12 cellular contexts compared by ENCODE assay signal in the genomic region with DNA sequence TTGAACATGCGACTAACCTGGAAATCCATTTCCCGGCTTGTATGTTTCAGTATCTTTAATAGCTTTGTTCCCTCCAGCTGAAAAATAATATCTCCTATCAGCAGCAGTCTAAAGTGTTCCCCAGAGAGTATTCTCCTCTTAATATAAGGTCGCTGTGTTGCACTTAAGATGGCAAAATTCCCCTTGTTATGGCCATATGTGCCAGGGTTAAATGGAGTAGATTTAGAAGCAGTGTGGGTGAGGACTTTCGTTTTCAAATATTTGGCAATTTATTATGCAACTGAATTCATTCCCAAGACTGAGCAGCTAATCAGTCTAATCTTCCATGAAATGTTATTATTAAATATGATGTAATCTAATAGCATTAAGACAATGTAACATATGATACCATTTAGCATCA. TPM values are rescaled to one million over a fixed set of nuclear protein-coding genes. Genes with fewer than 3 reads are reported as not detected.
DNase-seq lines count a peak whose midpoint lies in the region; ATAC-seq and TF ChIP-seq lines count a peak whose summit lies in the region.
"Had no signal": no experiment of that assay in that cellular context is flagged by ENCODE, and none has a peak within 500 bp of the region (broad histone marks: within the 10 kb centered on the region; RNA-seq: fewer than 3 reads in every experiment).

No MANE protein-coding gene starts in this region.

- H4K20me1 ChIP-seq in Loucy (ENCODE audit: insufficient read depth, low read length, poor library complexity, severe bottlenecking) = no peaks in the 10 kb centered on the region
- no peaks in the 10 kb centered on the region for H4K20me1 ChIP-seq in SK-N-SH (ENCODE audit: insufficient read depth)
- no peaks in the 10 kb centered on the region for H4K20me1 ChIP-seq in GM23338 (replicated peaks; ENCODE audit: insufficient read depth)

- peak overlapping the region; percentile 37 for H3K4me3 ChIP-seq in Loucy (ENCODE audit: low read length, poor library complexity, severe bottlenecking)
- H3K4me3 ChIP-seq in SK-N-SH (ENCODE audit: low read depth in 2 of 2, low read length in 1 of 2) = no peak overlapping the region
- no peak overlapping the region for H3K4me3 ChIP-seq in GM23338
- H3K4me3 ChIP-seq: esophagus muscularis mucosa, pancreas had no signal

- POLR2A ChIA-PET in SK-N-SH (lab: Yijun Ruan, JAX) = no interaction called here

- H3K36me3 ChIP-seq in Loucy (ENCODE audit: insufficient read depth, low read length) = no peaks in the 10 kb centered on the region
- no peaks in the 10 kb centered on the region for H3K36me3 ChIP-seq in SK-N-SH (replicated peaks in 1 of 2; ENCODE audit: control insufficient read depth in 1 of 2, insufficient read depth in 2 of 2, low read length in 1 of 2)
- no peaks in the 10 kb centered on the region for H3K36me3 ChIP-seq in GM23338 (ENCODE audit: insufficient read depth)
- H3K36me3 ChIP-seq: esophagus muscularis mucosa, pancreas had no signal

- CTCF ChIA-PET in activated naive CD4-positive, alpha-beta T cell treated with anti-CD3 and anti-CD28 coated beads, Interleukin-2, amount 10 ng/mL, durations not matched to agents 7 days and 5 days (lab: Charles Lee) = interaction anchor here (1.4 to 8.5 kb wide), 4 partner anchors 8 to 270 kb away, joined by 4 to 111 read pairs (median 46); no protein-coding TSS in a partner anchor
- CTCF ChIA-PET in SK-N-SH (lab: Yijun Ruan, JAX) = interaction anchor here (0.6 to 10.1 kb wide), 6 partner anchors 12 to 532 kb away, joined by 3 to 71 read pairs (median 3); no protein-coding TSS in a partner anchor

- no peaks in the 10 kb centered on the region for H3K9me3 Mint-ChIP-seq in activated naive CD4-positive, alpha-beta T cell treated with anti-CD3 and anti-CD28 coated beads, Interleukin-2, amount 10 ng/mL, durations not matched to agents 7 days and 5 days
- no peaks in the 10 kb centered on the region for H3K9me3 Mint-ChIP-seq in stimulated activated naive CD8-positive, alpha-beta T cell treated with anti-CD3 and anti-CD28 coated beads, Interleukin-15, amount 100 ng/mL, for 72 hours
- H3K9me3 Mint-ChIP-seq in GM23338 = no peaks in the 10 kb centered on the region

- no peak for TF ChIP-seq EP300 in SK-N-SH (IDR thresholded peaks at IDR 0.05; ENCODE audit: borderline replicate concordance in 1 of 2, low read depth in 1 of 2, low read length in 1 of 2)

- H3K9me2 ChIP-seq in Loucy (replicated peaks; ENCODE audit: low read depth, low read length) (no peaks in the 10 kb centered on the region), SK-N-SH (no peaks in the 10 kb centered on the region), GM23338 (ENCODE audit: insufficient read depth) (no peaks in the 10 kb centered on the region)

- no peaks in the 10 kb centered on the region for H3K27me3 ChIP-seq in Loucy (ENCODE audit: insufficient read depth, low read length, poor library complexity, severe bottlenecking)
- H3K27me3 ChIP-seq in SK-N-SH (ENCODE audit: insufficient read depth) = no peaks in the 10 kb centered on the region
- no peaks in the 10 kb centered on the region for H3K27me3 ChIP-seq in GM23338 (ENCODE audit: insufficient read depth)
- H3K27me3 ChIP-seq: esophagus muscularis mucosa, pancreas had no signal

- TF ChIP-seq CTCF in Loucy (conservative IDR thresholded peaks at IDR 0.05; ENCODE audit: low read length) = no peak
- no peak for TF ChIP-seq CTCF in SK-N-SH (IDR thresholded peaks at IDR 0.05)
- TF ChIP-seq CTCF in GM23338 (conservative IDR thresholded peaks at IDR 0.05; ENCODE audit: low read depth in 2 of 2) = no peak

- H3K27ac ChIP-seq in SK-N-SH (ENCODE audit: low read depth in 2 of 2, low read length in 1 of 2) = no peak overlapping the region
- no peak overlapping the region for H3K27ac ChIP-seq in GM23338 (ENCODE audit: low read depth)
- H3K27ac ChIP-seq: esophagus muscularis mucosa, pancreas had no signal

- no peak overlapping the region for H3K4me3 Mint-ChIP-seq in activated naive CD4-positive, alpha-beta T cell treated with anti-CD3 and anti-CD28 coated beads, Interleukin-2, amount 10 ng/mL, durations not matched to agents 7 days and 5 days
- peak overlapping the region; percentile 46 to 67 for H3K4me3 Mint-ChIP-seq in stimulated activated naive CD8-positive, alpha-beta T cell treated with anti-CD3 and anti-CD28 coated beads, Interleukin-15, amount 100 ng/mL, for 72 hours
- H3K4me3 Mint-ChIP-seq in GM23338 = no peak overlapping the region

- no peaks in the 10 kb centered on the region for H3K9me3 ChIP-seq in Loucy (ENCODE audit: insufficient read depth, low read depth, low read length)
- no peaks in the 10 kb centered on the region for H3K9me3 ChIP-seq in SK-N-SH
- H3K9me3 ChIP-seq: esophagus muscularis mucosa, pancreas had no signal

- peak; percentile 26 for ATAC-seq in HG02759 (IDR thresholded peaks at IDR 0.05; ENCODE audit: unreplicated experiment)
- peak; percentile 8 for ATAC-seq in stimulated activated naive CD8-positive, alpha-beta T cell treated with anti-CD3 and anti-CD28 coated beads, Interleukin-15, amount 100 ng/mL, for 72 hours
- no peak for ATAC-seq in GM23338
- ATAC-seq: pancreas had no signal

- peak overlapping the region; percentile 59 for H3K4me2 ChIP-seq in Loucy (ENCODE audit: low read depth, low read length, poor library complexity, severe bottlenecking)
- H3K4me2 ChIP-seq in SK-N-SH = no peak overlapping the region
- no peak overlapping the region for H3K4me2 ChIP-seq in GM23338

- no peaks in the 10 kb centered on the region for H3F3A ChIP-seq in Loucy (ENCODE audit: low read depth)
- H3F3A ChIP-seq in SK-N-SH (replicated peaks; ENCODE audit: insufficient read depth) = no peaks in the 10 kb centered on the region
- H3F3A ChIP-seq in GM23338 (replicated peaks; ENCODE audit: low read depth) = no peaks in the 10 kb centered on the region

- DNase-seq in activated naive CD4-positive, alpha-beta T cell treated with anti-CD3 and anti-CD28 coated beads, Interleukin-2, amount 10 ng/mL, durations not matched to agents 7 days and 5 days = no peak
- DNase-seq in activated naive CD4-positive, alpha-beta T cell (lab: John Stamatoyannopoulos, UW) = no peak
- no peak for DNase-seq in stimulated activated naive CD8-positive, alpha-beta T cell treated with anti-CD3 and anti-CD28 coated beads, Interleukin-15, amount 100 ng/mL, for 72 hours
- no peak for DNase-seq in SK-N-SH
- DNase-seq in GM23338 (ENCODE audit: low spot score) = no peak
- DNase-seq in NCI-H226 = no peak
- DNase-seq: AML-193, NCI-H1105, pancreas had no signal

- H3K27me3 Mint-ChIP-seq in activated naive CD4-positive, alpha-beta T cell treated with anti-CD3 and anti-CD28 coated beads, Interleukin-2, amount 10 ng/mL, durations not matched to agents 7 days and 5 days = no peaks in the 10 kb centered on the region
- no peaks in the 10 kb centered on the region for H3K27me3 Mint-ChIP-seq in stimulated activated naive CD8-positive, alpha-beta T cell treated with anti-CD3 and anti-CD28 coated beads, Interleukin-15, amount 100 ng/mL, for 72 hours
- no peaks in the 10 kb centered on the region for H3K27me3 Mint-ChIP-seq in GM23338 (ENCODE audit: insufficient read depth, low read depth, poor library complexity)

- no peak for TF ChIP-seq RAD21 in SK-N-SH (IDR thresholded peaks at IDR 0.05; ENCODE audit: low read length)

- 15% methylated on average over 4 of the region's 4 CpGs for WGBS in SK-N-SH (ENCODE audit: low lambda C conversion rate)

- H3K27ac Mint-ChIP-seq in activated naive CD4-positive, alpha-beta T cell treated with anti-CD3 and anti-CD28 coated beads, Interleukin-2, amount 10 ng/mL, durations not matched to agents 7 days and 5 days = peak overlapping the region; percentile 67
- peak overlapping the region; percentile 87 to 95 for H3K27ac Mint-ChIP-seq in stimulated activated naive CD8-positive, alpha-beta T cell treated with anti-CD3 and anti-CD28 coated beads, Interleukin-15, amount 100 ng/mL, for 72 hours
- no peak overlapping the region for H3K27ac Mint-ChIP-seq in GM23338

- peaks cover 73% of the 10 kb centered on the region for H3K4me1 ChIP-seq in Loucy (ENCODE audit: insufficient read depth, low read length, poor library complexity, severe bottlenecking)
- H3K4me1 ChIP-seq in SK-N-SH (ENCODE audit: control insufficient read depth in 1 of 2, insufficient read depth in 2 of 2, low read depth in 1 of 2, low read length in 1 of 2) = no peaks in the 10 kb centered on the region; a peak in 1 of 4 replicates
- no peaks in the 10 kb centered on the region for H3K4me1 ChIP-seq in GM23338 (ENCODE audit: insufficient read depth)
- H3K4me1 ChIP-seq: esophagus muscularis mucosa, pancreas had no signal

- no peak overlapping the region for H2AFZ ChIP-seq in Loucy (ENCODE audit: low read length)
- no peak overlapping the region for H2AFZ ChIP-seq in SK-N-SH (ENCODE audit: low read depth)
- no peak overlapping the region for H2AFZ ChIP-seq in GM23338

- H3K79me2 ChIP-seq in Loucy (ENCODE audit: insufficient read depth, low read length) (no peaks in the 10 kb centered on the region), SK-N-SH (ENCODE audit: insufficient read depth) (no peaks in the 10 kb centered on the region), GM23338 (replicated peaks; ENCODE audit: insufficient read depth) (no peaks in the 10 kb centered on the region)

- H3K9ac ChIP-seq in Loucy (ENCODE audit: low read depth, low read length, poor library complexity, severe bottlenecking) (peak overlapping the region; percentile 53), SK-N-SH (no peak overlapping the region)

- H3K4me1 Mint-ChIP-seq in activated naive CD4-positive, alpha-beta T cell treated with anti-CD3 and anti-CD28 coated beads, Interleukin-2, amount 10 ng/mL, durations not matched to agents 7 days and 5 days = peaks cover 66% of the 10 kb centered on the region
- peaks cover 84% of the 10 kb centered on the region for H3K4me1 Mint-ChIP-seq in stimulated activated naive CD8-positive, alpha-beta T cell treated with anti-CD3 and anti-CD28 coated beads, Interleukin-15, amount 100 ng/mL, for 72 hours
- H3K4me1 Mint-ChIP-seq in GM23338 = no peaks in the 10 kb centered on the region

- peaks cover 4% of the 10 kb centered on the region for H3K36me3 Mint-ChIP-seq in activated naive CD4-positive, alpha-beta T cell treated with anti-CD3 and anti-CD28 coated beads, Interleukin-2, amount 10 ng/mL, durations not matched to agents 7 days and 5 days
- H3K36me3 Mint-ChIP-seq in GM23338 (ENCODE audit: low read depth) = no peaks in the 10 kb centered on the region

TF ChIP-seq in SK-N-SH, 30 proteins besides CTCF, POLR2A, EP300 and RAD21 (continues in another document):
- no peak for TF ChIP-seq MXI1 (IDR thresholded peaks at IDR 0.05; ENCODE audit: low read depth, low read length)
- TF ChIP-seq NRF1 (IDR thresholded peaks at IDR 0.05; ENCODE audit: low read depth, low read length) = no peak
- no peak for TF ChIP-seq TEAD4 (IDR thresholded peaks at IDR 0.05; ENCODE audit: borderline replicate concordance, insufficient read depth)

TF ChIP-seq in GM23338, 12 proteins besides CTCF, POLR2A, EP300 and RAD21 (continues in another document):
- TF ChIP-seq POLR2AphosphoS5 (IDR thresholded peaks at IDR 0.05; ENCODE audit: low read depth) = no peak

RNA-seq across cellular contexts. Expression of a gene that starts 54.9 kb away (rescaled TPM):
- polyA plus RNA-seq in SK-N-SH (2012; rRNA removed) (not detected in 2 replicates), GM23338 (2016; fragmentation: Nextera tagmentation; extraction: Ambion mirVana) (not detected in 2 replicates)
- polyA plus RNA-seq in SK-N-SH (2012; cell fraction: cytosol; rRNA removed) = not detected in 2 replicates
- polyA plus RNA-seq in SK-N-SH (2012; cell fraction: nucleus; rRNA removed) = not detected in 2 replicates
- not detected in 2 replicates for total RNA-seq in GM23338 (2014; rRNA removed; shearing (Covaris generic))
- total RNA-seq: esophagus muscularis mucosa had no signal

Comparison
In these comparisons a context has a peak if more than half of its experiments do, and no peak if none do; other contexts are left out.
1. H3K4me3 Mint-ChIP-seq: peak in stimulated activated naive CD8-positive, alpha-beta T cell treated with anti-CD3 and anti-CD28 coated beads, Interleukin-15, amount 100 ng/mL, for 72 hours (2 of 2); none in activated naive CD4-positive, alpha-beta T cell treated with anti-CD3 and anti-CD28 coated beads, Interleukin-2, amount 10 ng/mL, durations not matched to agents 7 days and 5 days (single experiment) and GM23338 (single experiment).